Comparison of ENCODE assay signal across 1 cellular context in genomic region chr1:181142096-181143043, GRCh38.
A peak's percentile ranks its signal among the peaks of the same experiment; 100 is the strongest.
TF ChIP-seq lines count a peak whose summit lies in the region.

No MANE protein-coding gene starts in this region.

TF ChIP-seq in HepG2, 621 proteins besides CTCF, POLR2A, EP300 and RAD21 (continued from another document and continues in another):
- TF ChIP-seq IKZF5 (CRISPR knock-in tag; IDR thresholded peaks at IDR 0.05): peak; percentile 70; the same call in 1 of the 2 replicates
- no peak for TF ChIP-seq GMEB2 (CRISPR knock-in tag; IDR thresholded peaks at IDR 0.05; ENCODE audit: low read depth)
- no peak for TF ChIP-seq ESRRA (CRISPR knock-in tag; IDR thresholded peaks at IDR 0.05; ENCODE audit: low read depth)
- TF ChIP-seq MED1 (CRISPR knock-in tag; IDR thresholded peaks at IDR 0.05): peak; percentile 17; the same call in 1 of the 2 replicates
- peak; percentile 69 for TF ChIP-seq ZNF614 (CRISPR knock-in tag; IDR thresholded peaks at IDR 0.05; ENCODE audit: borderline replicate concordance)
- no peak for TF ChIP-seq CREBL2 (CRISPR knock-in tag; IDR thresholded peaks at IDR 0.05; ENCODE audit: borderline replicate concordance)
- no peak for TF ChIP-seq ZNF414 (CRISPR knock-in tag; IDR thresholded peaks at IDR 0.05)
- TF ChIP-seq ZFP36L1 (CRISPR knock-in tag; IDR thresholded peaks at IDR 0.05): 0 out of 2 replicates have a peak, but pooled peaks have one; percentile 40
- TF ChIP-seq GLI4 (CRISPR knock-in tag; IDR thresholded peaks at IDR 0.05; ENCODE audit: borderline replicate concordance): no peak
- peak; percentile 42; the same call in 1 of the 2 replicates for TF ChIP-seq ZKSCAN1 (IDR thresholded peaks at IDR 0.05; ENCODE audit: low read length)
- peak; percentile 58; the same call in 1 of the 2 replicates for TF ChIP-seq SIN3A (IDR thresholded peaks at IDR 0.05; ENCODE audit: borderline replicate concordance, low read depth, low read length)
- TF ChIP-seq ZBTB7B (CRISPR knock-in tag; IDR thresholded peaks at IDR 0.05): peak; percentile 75; the same call in 1 of the 2 replicates
- no peak for TF ChIP-seq ATF1 (CRISPR knock-in tag; IDR thresholded peaks at IDR 0.05)
- no peak for TF ChIP-seq IRF1 (CRISPR knock-in tag; IDR thresholded peaks at IDR 0.05; ENCODE audit: low read depth)
- 0 out of 2 replicates have a peak, but pooled peaks have one; percentile 39 for TF ChIP-seq RFX5 (IDR thresholded peaks at IDR 0.05; ENCODE audit: low read depth, low read length)
- 0 out of 2 replicates have a peak, but pooled peaks have one; percentile 23 for TF ChIP-seq NFKBIZ (CRISPR knock-in tag; IDR thresholded peaks at IDR 0.05)
- no peak for TF ChIP-seq HOXA5 (CRISPR knock-in tag; IDR thresholded peaks at IDR 0.05)
- peak; percentile 72 for TF ChIP-seq ZNF331 (CRISPR knock-in tag; IDR thresholded peaks at IDR 0.05)
- TF ChIP-seq ZNF142 (CRISPR knock-in tag; IDR thresholded peaks at IDR 0.05): no peak
- TF ChIP-seq FOXO4 (CRISPR knock-in tag; conservative IDR thresholded peaks at IDR 0.05): no peak
- TF ChIP-seq LBX2 (CRISPR knock-in tag; IDR thresholded peaks at IDR 0.05; ENCODE audit: borderline replicate concordance): no peak
- peak; percentile 42 for TF ChIP-seq ZNF407 (CRISPR knock-in tag; IDR thresholded peaks at IDR 0.05; ENCODE audit: not compliant biosample characterization)
- no peak for TF ChIP-seq HIVEP1 (CRISPR knock-in tag; IDR thresholded peaks at IDR 0.05)
- peak; percentile 83 for TF ChIP-seq ZNF501 (CRISPR knock-in tag; IDR thresholded peaks at IDR 0.05)
- TF ChIP-seq ZNF335 (CRISPR knock-in tag; IDR thresholded peaks at IDR 0.05): 0 out of 2 replicates have a peak, but pooled peaks have one; percentile 39
- no peak for TF ChIP-seq TIGD3 (CRISPR knock-in tag; IDR thresholded peaks at IDR 0.05; ENCODE audit: borderline replicate concordance)
- 0 out of 2 replicates have a peak, but pooled peaks have one; percentile 37 for TF ChIP-seq HMG20A (CRISPR knock-in tag; IDR thresholded peaks at IDR 0.05; ENCODE audit: borderline replicate concordance)
- TF ChIP-seq ZFP91 (CRISPR knock-in tag; IDR thresholded peaks at IDR 0.05; ENCODE audit: borderline replicate concordance): peak; percentile 77
- peak; percentile 70; the same call in 1 of the 2 replicates for TF ChIP-seq ZNF572 (CRISPR knock-in tag; IDR thresholded peaks at IDR 0.05)
- no peak for TF ChIP-seq ZNF773 (CRISPR knock-in tag; IDR thresholded peaks at IDR 0.05; ENCODE audit: borderline replicate concordance)
